19 cellular contexts compared by ENCODE assay signal in genomic region chr20:445514-446336, GRCh38. TPM values are rescaled to one million over a fixed set of nuclear protein-coding genes. Genes with fewer than 3 reads are reported as not detected.
DNase-seq lines count a peak whose midpoint lies in the region; ATAC-seq and TF ChIP-seq lines count a peak whose summit lies in the region.
"Had no signal": no experiment of that assay in that cellular context is flagged by ENCODE, and none has a peak within 500 bp of the region (broad histone marks: within the 10 kb centered on the region; RNA-seq: fewer than 3 reads in every experiment).

No MANE protein-coding gene starts in this region.

- no peak overlapping the region for H3K4me3 ChIP-seq in A673 (ENCODE audit: low read depth, low read length, poor library complexity, severe bottlenecking)
- H3K4me3 ChIP-seq in GM23338, result no peak overlapping the region
- no peak overlapping the region for H3K4me3 ChIP-seq in adrenal gland
- no peak overlapping the region for H3K4me3 ChIP-seq in mesenchymal stem cell (ENCODE audit: insufficient read depth in 1 of 2, low read depth in 1 of 2, low read length in 2 of 2)
- H3K4me3 ChIP-seq: GM12878, SJCRH30 had no signal

- intact Hi-C loops in A673 (cut with micrococcal nuclease; ENCODE audit: unreplicated experiment), result no loop called here
- intact Hi-C loops in adrenal gland (cut with DNase I), result no loop called here

- H3K27me3 ChIP-seq in A673 (replicated peaks; ENCODE audit: insufficient read depth, low read depth, low read length, poor library complexity) (no peaks in the 10 kb centered on the region), GM23338 (ENCODE audit: insufficient read depth) (no peaks in the 10 kb centered on the region), adrenal gland (no peaks in the 10 kb centered on the region), mesenchymal stem cell (ENCODE audit: control insufficient read depth in 1 of 2, insufficient read depth in 1 of 2, low read length in 2 of 2) (no peaks in the 10 kb centered on the region)
- H3K27me3 ChIP-seq: SJCRH30 had no signal

- no peak overlapping the region for H2BK15ac ChIP-seq in mesenchymal stem cell (ENCODE audit: low read depth, poor library complexity, severe bottlenecking)

- peaks cover 38% of the 10 kb centered on the region for H4K20me1 ChIP-seq in GM23338 (replicated peaks; ENCODE audit: insufficient read depth)

- CTCF ChIA-PET in A673 (lab: Charles Lee), result no interaction called here

- WGBS in adrenal gland, 4 donors, result 90 to 95% (median 91%) methylated on average over 5 of the region's 5 CpGs
- WGBS in mesenchymal stem cell, result 98% methylated on average over 4 of the region's 5 CpGs

- TF ChIP-seq CTCF in A673 (conservative IDR thresholded peaks at IDR 0.05; ENCODE audit: low read depth, low read length) (no peak), GM23338 (conservative IDR thresholded peaks at IDR 0.05; ENCODE audit: low read depth in 2 of 2) (no peak), adrenal gland (IDR thresholded peaks at IDR 0.05) (no peak)

- H2BK5ac ChIP-seq in mesenchymal stem cell (ENCODE audit: low read depth, low read length, poor library complexity, severe bottlenecking), result no peak overlapping the region

- peaks cover 40% of the 10 kb centered on the region for H3K36me3 Mint-ChIP-seq in GM23338 (ENCODE audit: low read depth)

- ATAC-seq in GM23338, result no peak
- ATAC-seq in HG02759 (IDR thresholded peaks at IDR 0.05; ENCODE audit: unreplicated experiment), result no peak
- ATAC-seq: GM12878 had no signal

- TF ChIP-seq POLR2A in adrenal gland (IDR thresholded peaks at IDR 0.05), result no peak

- H2AK5ac ChIP-seq in mesenchymal stem cell (ENCODE audit: low read length, severe bottlenecking), result no peak overlapping the region

- H3K36me3 ChIP-seq in A673 (ENCODE audit: insufficient read depth, low read length, poor library complexity, severe bottlenecking) (peaks cover 43% of the 10 kb centered on the region), GM23338 (ENCODE audit: insufficient read depth) (peaks cover 22% of the 10 kb centered on the region; the same call in 1 of the 2 replicates), adrenal gland (replicated peaks in 1 of 2) (peaks cover 0 to 59% of the 10 kb centered on the region in 2 donors), mesenchymal stem cell (ENCODE audit: control insufficient read depth in 1 of 2, insufficient read depth in 2 of 2, low read depth in 1 of 2, low read length in 2 of 2) (peaks cover 23 to 70% of the 10 kb centered on the region in 2 experiments)

- H3K79me2 ChIP-seq in GM23338 (replicated peaks; ENCODE audit: insufficient read depth), result peaks cover 28% of the 10 kb centered on the region

- H3K18ac ChIP-seq in mesenchymal stem cell (ENCODE audit: low read depth in 1 of 2, low read length in 2 of 2), result no peak overlapping the region

- H2BK12ac ChIP-seq in mesenchymal stem cell (ENCODE audit: low read length in 2 of 2), result no peak overlapping the region

- H3K79me1 ChIP-seq in mesenchymal stem cell (replicated peaks; ENCODE audit: low read length, poor library complexity, severe bottlenecking), result peaks cover 13% of the 10 kb centered on the region

- H3K4me1 Mint-ChIP-seq in GM23338, result peaks cover 8% of the 10 kb centered on the region

- H3K9me3 ChIP-seq in A673 (ENCODE audit: low read depth, low read length, poor library complexity, severe bottlenecking) (no peaks in the 10 kb centered on the region), adrenal gland (replicated peaks in 1 of 3) (no peaks in the 10 kb centered on the region), mesenchymal stem cell (ENCODE audit: control insufficient read depth, low read length) (no peaks in the 10 kb centered on the region)
- H3K9me3 ChIP-seq: SJCRH30 had no signal

- no peak overlapping the region for H4K91ac ChIP-seq in mesenchymal stem cell (ENCODE audit: low read length)

- DNase-seq in A673 (ENCODE audit: low spot score), result no peak
- no peak for DNase-seq in GM23338 (ENCODE audit: low spot score)
- DNase-seq in adrenal gland, result peak in 1 of 7 donors; percentile 13
- no peak for DNase-seq in mesenchymal stem cell
- no peak for DNase-seq in NCI-H1436 (lab: John Stamatoyannopoulos, UW)
- DNase-seq in AG20443 (ENCODE audit: low spot score), result no peak
- DNase-seq in kidney tubule cell (ENCODE audit: low spot score), result no peak
- DNase-seq: activated gamma-delta T cell treated with Interleukin-2 at 50 U/mL for 16 hours, aorta, GDM1, NCI-H1092 treated with DMSO at 0.1 percent for 48 hours, NCI-H226, occipital lobe, SJCRH30, T-helper 9 cell had no signal

- H3K4me3 Mint-ChIP-seq in GM23338, result no peak overlapping the region
- H3K4me3 Mint-ChIP-seq: B cell had no signal

- H3K27ac Mint-ChIP-seq in GM23338, result peak overlapping the region; percentile 57; the same call in 1 of the 2 replicates
- H3K27ac Mint-ChIP-seq: B cell had no signal

- H3F3A ChIP-seq in GM23338 (replicated peaks; ENCODE audit: low read depth), result no peaks in the 10 kb centered on the region

- H3K4me2 ChIP-seq in GM23338, result no peak overlapping the region
- H3K4me2 ChIP-seq in mesenchymal stem cell (ENCODE audit: low read length, poor library complexity, severe bottlenecking), result no peak overlapping the region
- H3K4me2 ChIP-seq: KMS-11 had no signal

- POLR2A ChIA-PET in A673 (lab: Charles Lee; ENCODE audit: low non-redundant PET), result interaction anchor here (0.6 kb wide), 1 partner anchor 103 kb away, joined by 4 read pairs; no protein-coding TSS in a partner anchor

- no peak overlapping the region for H3K14ac ChIP-seq in mesenchymal stem cell (ENCODE audit: low read length in 2 of 2)

- H3K4me1 ChIP-seq in A673 (ENCODE audit: insufficient read depth, low read length, poor library complexity, severe bottlenecking) (no peaks in the 10 kb centered on the region), GM23338 (ENCODE audit: insufficient read depth) (0 out of 2 replicates have a peak, but pooled peaks cover 6% of the 10 kb centered on the region), adrenal gland (replicated peaks in 1 of 2) (peaks cover 24% of the 10 kb centered on the region in 2 donors), mesenchymal stem cell (ENCODE audit: control insufficient read depth, insufficient read depth, low read depth, low read length) (peaks cover 9% of the 10 kb centered on the region)
- H3K4me1 ChIP-seq: SJCRH30 had no signal

- H3K9me2 ChIP-seq in GM23338 (ENCODE audit: insufficient read depth), result no peaks in the 10 kb centered on the region

- H3K23ac ChIP-seq in mesenchymal stem cell (ENCODE audit: low read length in 2 of 2), result no peak overlapping the region

- peaks cover 7% of the 10 kb centered on the region for H3K27me3 Mint-ChIP-seq in GM23338 (ENCODE audit: insufficient read depth, low read depth, poor library complexity)
- H3K27me3 Mint-ChIP-seq: B cell had no signal

- peak overlapping the region; percentile 9 for H3K27ac ChIP-seq in A673 (ENCODE audit: low read depth, low read length, poor library complexity, severe bottlenecking)
- no peak overlapping the region for H3K27ac ChIP-seq in GM23338 (ENCODE audit: low read depth)
- peak overlapping the region in 4 of 5 donors; percentile 0 to 76 (median 53) for H3K27ac ChIP-seq in adrenal gland
- H3K27ac ChIP-seq in mesenchymal stem cell (ENCODE audit: low read length, poor library complexity, severe bottlenecking), result peak overlapping the region; percentile 5
- H3K27ac ChIP-seq: KMS-11, SJCRH30 had no signal

- H4K8ac ChIP-seq in mesenchymal stem cell (ENCODE audit: low read length), result peak overlapping the region; percentile 3

- no peak overlapping the region for H2BK120ac ChIP-seq in mesenchymal stem cell (ENCODE audit: low read depth, low read length)

- no peak overlapping the region for H2AFZ ChIP-seq in GM23338
- H2AFZ ChIP-seq in mesenchymal stem cell (ENCODE audit: low read depth, low read length), result no peak overlapping the region

- H3K9me3 Mint-ChIP-seq in GM23338, result no peaks in the 10 kb centered on the region

- H3K4ac ChIP-seq in mesenchymal stem cell (ENCODE audit: low read depth in 1 of 2, low read length in 2 of 2), result no peak overlapping the region

- BruUV-seq in A673 (replicated peaks; lab: Mats Ljungman, UMichigan), result no TSS peak

- peak overlapping the region; percentile 13 for H3K9ac ChIP-seq in mesenchymal stem cell (ENCODE audit: low read length)
- H3K9ac ChIP-seq: KMS-11 had no signal

TF ChIP-seq in GM23338, 12 proteins besides CTCF, POLR2A, EP300 and RAD21 (continues in another document):
- TF ChIP-seq CREB1 (CRISPR knock-in tag; IDR thresholded peaks at IDR 0.05; ENCODE audit: low read depth) (no peak), EZH2 (IDR thresholded peaks at IDR 0.05; ENCODE audit: low read depth, unreplicated experiment) (no peak)

RNA-seq across cellular contexts. Expression of gene TBC1D20, which starts 16.6 kb away (rescaled TPM):
- total RNA-seq in A673 (2021), result 31.8 and 34.3 TPM in 2 replicates
- 15.0 and 15.2 TPM in 2 replicates for total RNA-seq in GM23338 (2014; rRNA removed; shearing (Covaris generic))
- 4.8 and 5.0 TPM in 2 replicates for polyA plus RNA-seq in GM23338 (2016; fragmentation: Nextera tagmentation; extraction: Ambion mirVana)
- total RNA-seq in adrenal gland, result 10 to 100 TPM; 37.5 to 53.6 (median 47.7) TPM
- polyA plus RNA-seq in adrenal gland, result 10 to 100 TPM; 23.8 to 38.5 (median 38.2) TPM
- 34.7 TPM for polyA plus RNA-seq in mesenchymal stem cell (2013, experiment 1 of 2)
- 36.0 TPM for polyA plus RNA-seq in mesenchymal stem cell (2013, experiment 2 of 2)

RNA-seq across cellular contexts. Expression of gene RBCK1, which starts 37.6 kb away (rescaled TPM):
- 71.9 and 72.0 TPM in 2 replicates for total RNA-seq in A673 (2021)
- 56.8 and 65.3 TPM in 2 replicates for total RNA-seq in GM23338 (2014; rRNA removed; shearing (Covaris generic))
- polyA plus RNA-seq in GM23338 (2016; fragmentation: Nextera tagmentation; extraction: Ambion mirVana), result 46.5 and 52.6 TPM in 2 replicates
- 100 to 1,000 TPM in 6 of 8 donors, 10 to 100 TPM in 2; 79.4 to 163 (median 128) TPM for total RNA-seq in adrenal gland
- polyA plus RNA-seq in adrenal gland, result 100 to 1,000 TPM in 2 of 3 donors, 10 to 100 TPM in 1; 82.9 to 339 (median 253) TPM
- polyA plus RNA-seq in mesenchymal stem cell (2013, experiment 1 of 2), result 78.2 TPM
- polyA plus RNA-seq in mesenchymal stem cell (2013, experiment 2 of 2), result 76.4 TPM
